30 cellular contexts compared by ENCODE assay signal in genomic region chr19:18312021-18312534, GRCh38. TPM values are rescaled to one million over a fixed set of nuclear protein-coding genes. Genes with fewer than 3 reads are reported as not detected.
A peak's percentile ranks its signal among the peaks of the same experiment; 100 is the strongest.
DNase-seq lines count a peak whose midpoint lies in the region; ATAC-seq, FAIRE-seq and TF ChIP-seq lines count a peak whose summit lies in the region.
"Had no signal": no experiment of that assay in that cellular context is flagged by ENCODE, and none has a peak within 500 bp of the region (broad histone marks: within the 10 kb centered on the region; RNA-seq: fewer than 3 reads in every experiment).

No MANE protein-coding gene starts in this region.

- TF ChIP-seq RAD21 in HCT116 (IDR thresholded peaks at IDR 0.05; ENCODE audit: low read depth): no peak

- peak; percentile 3 for DNase-seq in AG20443 (ENCODE audit: low spot score)
- DNase-seq in HCT116 (ENCODE audit: low read depth, low spot score): no peak
- DNase-seq in pancreas: no peak
- no peak for DNase-seq in NCI-H2029 (lab: John Stamatoyannopoulos, UW)
- DNase-seq in effector CD8-positive, alpha-beta T cell (lab: John Stamatoyannopoulos, UW): no peak
- DNase-seq in DMS 273 treated with DMSO at 0.1 percent for 48 hours (lab: John Stamatoyannopoulos, UW): no peak
- DNase-seq: ACHN; activated CD4-positive, alpha-beta T cell treated with anti-CD3 and anti-CD28 coated beads for 4 hours; activated gamma-delta T cell; activated naive CD8-positive, alpha-beta T cell treated with anti-CD3 and anti-CD28 coated beads for 36 hours; activated T-cell treated with anti-CD3 and anti-CD28 coated beads, Interleukin-2, amount 50 U/mL, for 24 hours; anterior cingulate cortex; cortex of kidney; foreskin fibroblast; kidney; lower lobe of right lung; natural killer cell; NCI-H1048; NCI-H446 treated with DMSO at 0.1 percent for 48 hours; NCI-H82; occipital lobe; SJCRH30; stimulated activated naive CD4-positive, alpha-beta T cell treated with Interleukin-2 at 50 U/mL for 16 hours; SW 1271; T-helper 9 cell; testis; uterus had no signal

- POLR2A ChIA-PET in HCT116 (lab: Charles Lee): no interaction called here

- RAD21 ChIA-PET in HCT116 (lab: Charles Lee; ENCODE audit: low non-redundant PET in 1 of 2, low total read pairs in 2 of 2, uncharacterized antibody in 2 of 2, unreplicated experiment in 2 of 2): interaction anchor here in 1 of 2 experiments (0.6 kb wide), 1 partner anchor 12 kb away, joined by 3 read pairs; no protein-coding TSS in a partner anchor

- H3K4me1 ChIP-seq in HCT116 (ENCODE audit: control insufficient read depth in 1 of 2, insufficient read depth in 2 of 2, low read length in 2 of 2) (no peaks in the 10 kb centered on the region), duodenal mucosa (ENCODE audit: control insufficient read depth in 1 of 2, insufficient read depth in 2 of 2, low read length in 2 of 2) (peaks cover 28 to 43% of the 10 kb centered on the region in 2 donors), pancreas (no peaks in the 10 kb centered on the region)
- H3K4me1 ChIP-seq: uterus had no signal

- H3K36me3 ChIP-seq in HCT116 (ENCODE audit: control insufficient read depth in 1 of 2, insufficient read depth in 2 of 2, low read length in 2 of 2) (peaks cover 15 to 58% of the 10 kb centered on the region in 2 experiments), duodenal mucosa (ENCODE audit: control insufficient read depth in 1 of 2, insufficient read depth in 2 of 2, low read length in 2 of 2) (peaks cover 9 to 46% of the 10 kb centered on the region in 2 donors), pancreas (peaks cover 0 to 9% (median 0%) of the 10 kb centered on the region in 3 donors)
- H3K36me3 ChIP-seq: uterus had no signal

- H3K27ac ChIP-seq in HCT116 (ENCODE audit: low read depth, low read length) (peak overlapping the region; percentile 26; the same call in 1 of the 2 replicates), duodenal mucosa (ENCODE audit: low read depth, low read length) (peak overlapping the region; percentile 8), pancreas (no peak overlapping the region)
- H3K27ac ChIP-seq: esophagus muscularis mucosa, lower lobe of right lung, SJCRH30, testis, uterus had no signal

- CTCF ChIA-PET in HCT116 (lab: Charles Lee): no interaction called here

- TF ChIP-seq CTCF in HCT116 (IDR thresholded peaks at IDR 0.05 in 2 of 3, conservative IDR thresholded peaks at IDR 0.05 in 1 of 3; ENCODE audit: borderline replicate concordance in 1 of 3, insufficient read depth in 1 of 3, low read depth in 2 of 3, low read length in 2 of 3) (no peak), pancreas (IDR thresholded peaks at IDR 0.05) (no peak)

- H3K79me2 ChIP-seq in HCT116 (ENCODE audit: insufficient read depth, low read length): peaks cover 48% of the 10 kb centered on the region

- TF ChIP-seq POLR2A in HCT116 (IDR thresholded peaks at IDR 0.05; ENCODE audit: borderline replicate concordance, extremely low read depth, insufficient read depth, insufficient read length): no peak

- BruUV-seq in HCT116 (replicated peaks; lab: Mats Ljungman, UMichigan): no TSS peak

- no peak overlapping the region for H2AFZ ChIP-seq in HCT116 (ENCODE audit: low read depth, low read length, poor library complexity, severe bottlenecking)

- FAIRE-seq in pancreas (lab: Jason Lieb, UNC): no peak
- FAIRE-seq: endometrium, kidney had no signal

- H3K4me3 ChIP-seq in HCT116 (replicated peaks in 1 of 2; ENCODE audit: low read depth in 1 of 2, low read length in 2 of 2) (no peak overlapping the region), duodenal mucosa (ENCODE audit: low read depth in 1 of 2, low read length in 2 of 2) (peak overlapping the region in 1 of 2 donors; percentile 10), pancreas (no peak overlapping the region)
- H3K4me3 ChIP-seq: esophagus muscularis mucosa, lower lobe of right lung, SJCRH30, testis, uterus had no signal

- H3K4me2 ChIP-seq in HCT116 (ENCODE audit: low read length): no peak overlapping the region

- no peaks in the 10 kb centered on the region for H3K9me3 ChIP-seq in HCT116 (ENCODE audit: control insufficient read depth in 1 of 2, insufficient read depth in 1 of 2, low read depth in 1 of 2, low read length in 2 of 2)
- no peaks in the 10 kb centered on the region for H3K9me3 ChIP-seq in duodenal mucosa (ENCODE audit: control insufficient read depth in 1 of 2, low read length in 2 of 2)
- H3K9me3 ChIP-seq in pancreas: no peaks in the 10 kb centered on the region
- H3K9me3 ChIP-seq: esophagus muscularis mucosa, lower lobe of right lung, SJCRH30, testis, uterus had no signal

- intact Hi-C loops in HCT116 (cut with micrococcal nuclease): no loop called here
- intact Hi-C loops in pancreas (cut with DNase I): no loop called here

- H3K9ac ChIP-seq in HCT116 (ENCODE audit: low read length): no peak overlapping the region
- H3K9ac ChIP-seq in duodenal mucosa (ENCODE audit: low read depth in 1 of 2, low read length in 2 of 2): peak overlapping the region; percentile 40 to 60

- no peaks in the 10 kb centered on the region for H3K27me3 ChIP-seq in HCT116 (ENCODE audit: insufficient read depth, low read length)
- no peaks in the 10 kb centered on the region for H3K27me3 ChIP-seq in duodenal mucosa (ENCODE audit: control insufficient read depth in 1 of 2, insufficient read depth in 2 of 2, low read length in 2 of 2)
- H3K27me3 ChIP-seq in pancreas: no peaks in the 10 kb centered on the region
- H3K27me3 ChIP-seq: esophagus muscularis mucosa, SJCRH30, testis, uterus had no signal

- ATAC-seq in HCT116 (no peak), pancreas (peak in 3 of 4 donors; percentile 13 to 81 (median 30))
- ATAC-seq: lower lobe of right lung, natural killer cell had no signal

- no peaks in the 10 kb centered on the region for H3K9me2 ChIP-seq in HCT116 (ENCODE audit: insufficient read depth)

- H4K20me1 ChIP-seq in HCT116 (ENCODE audit: insufficient read depth): no peaks in the 10 kb centered on the region

- WGBS in pancreas, 2 donors: 75 to 77% methylated on average over 9 to 12 of the region's 12 CpGs

TF ChIP-seq in HCT116, 20 proteins besides CTCF, POLR2A, EP300 and RAD21 (continues in another document):
- no peak for TF ChIP-seq SP1 (IDR thresholded peaks at IDR 0.05; ENCODE audit: low read depth)
- no peak for TF ChIP-seq SRF (IDR thresholded peaks at IDR 0.05; ENCODE audit: low read depth)
- no peak for TF ChIP-seq TCF7L2 (IDR thresholded peaks at IDR 0.05; ENCODE audit: borderline replicate concordance, extremely low read depth, insufficient read depth, insufficient read length)
- no peak for TF ChIP-seq ELF1 (IDR thresholded peaks at IDR 0.05; ENCODE audit: borderline replicate concordance, low read depth)
- no peak for TF ChIP-seq YY1 (IDR thresholded peaks at IDR 0.05; ENCODE audit: extremely low read depth, insufficient replicate concordance, low read depth, low read length)
- no peak for TF ChIP-seq CEBPB (IDR thresholded peaks at IDR 0.05; ENCODE audit: low read depth)
- TF ChIP-seq MAX (IDR thresholded peaks at IDR 0.05): no peak
- no peak for TF ChIP-seq REST (IDR thresholded peaks at IDR 0.05; ENCODE audit: low read depth)
- no peak for TF ChIP-seq POLR2AphosphoS5 (IDR thresholded peaks at IDR 0.05; ENCODE audit: low read depth, low read length)
- TF ChIP-seq CBX3 (IDR thresholded peaks at IDR 0.05; ENCODE audit: low read depth): no peak
- TF ChIP-seq EGR1 (IDR thresholded peaks at IDR 0.05; ENCODE audit: low read depth): no peak
- TF ChIP-seq EZH2phosphoT487 (IDR thresholded peaks at IDR 0.05; ENCODE audit: borderline replicate concordance): no peak
- no peak for TF ChIP-seq JUND (IDR thresholded peaks at IDR 0.05)
- no peak for TF ChIP-seq EZH2 (IDR thresholded peaks at IDR 0.05)

RNA-seq across cellular contexts. Expression of gene LSM4, which starts 10.8 kb away (rescaled TPM):
- 400 TPM for total RNA-seq in HCT116 (2021; ENCODE audit: unreplicated experiment)
- polyA plus RNA-seq in HCT116 (2012): 263 and 315 TPM in 2 replicates
- total RNA-seq in pancreas: 10 to 100 TPM; 16.5 to 39.0 (median 33.4) TPM
- 10 to 100 TPM; 65.9 to 67.9 TPM for polyA plus RNA-seq in pancreas

RNA-seq across cellular contexts. Expression of gene PGPEP1, which starts 28.3 kb away (rescaled TPM):
- total RNA-seq in HCT116 (2021; ENCODE audit: unreplicated experiment) (30.9 TPM), pancreas (10 to 100 TPM; 32.9 to 44.4 (median 37.1) TPM)
- polyA plus RNA-seq in HCT116 (2012): 22.4 and 23.8 TPM in 2 replicates
- 10 to 100 TPM; 10.4 to 20.7 TPM for polyA plus RNA-seq in pancreas

RNA-seq across cellular contexts. Expression of gene JUND, which starts 30.7 kb away (rescaled TPM):
- total RNA-seq in HCT116 (2021; ENCODE audit: unreplicated experiment): 221 TPM
- 179 and 285 TPM in 2 replicates for polyA plus RNA-seq in HCT116 (2012)
- total RNA-seq in pancreas: 100 to 1,000 TPM in 5 of 6 donors, 10 to 100 TPM in 1; 86.8 to 181 (median 137) TPM
- polyA plus RNA-seq in pancreas: 100 to 1,000 TPM; 111 to 128 TPM

RNA-seq across cellular contexts. Expression of gene IQCN, which starts 37.8 kb away (rescaled TPM):
- total RNA-seq in HCT116 (2021; ENCODE audit: unreplicated experiment) (4.8 TPM), pancreas (1 to 10 TPM; 1.0 to 5.6 (median 1.6) TPM)
- polyA plus RNA-seq in HCT116 (2012): 1.9 and 2.7 TPM in 2 replicates
- 10 to 100 TPM; 14.7 to 25.3 TPM for polyA plus RNA-seq in pancreas

Comparison
In these comparisons a context has a peak if more than half of its experiments do, and no peak if none do; other contexts are left out.
1. H3K27ac ChIP-seq: peak in HCT116 (single experiment) and duodenal mucosa (single experiment); none in pancreas (0 of 4).
2. RNA of gene LSM4, which starts 10.8 kb away (total RNA-seq): 400 TPM in HCT116 (single experiment); 16.5 to 39.0 TPM in pancreas; every median in the first group is over 10 times any median in the second.